In the genomic region with DNA sequence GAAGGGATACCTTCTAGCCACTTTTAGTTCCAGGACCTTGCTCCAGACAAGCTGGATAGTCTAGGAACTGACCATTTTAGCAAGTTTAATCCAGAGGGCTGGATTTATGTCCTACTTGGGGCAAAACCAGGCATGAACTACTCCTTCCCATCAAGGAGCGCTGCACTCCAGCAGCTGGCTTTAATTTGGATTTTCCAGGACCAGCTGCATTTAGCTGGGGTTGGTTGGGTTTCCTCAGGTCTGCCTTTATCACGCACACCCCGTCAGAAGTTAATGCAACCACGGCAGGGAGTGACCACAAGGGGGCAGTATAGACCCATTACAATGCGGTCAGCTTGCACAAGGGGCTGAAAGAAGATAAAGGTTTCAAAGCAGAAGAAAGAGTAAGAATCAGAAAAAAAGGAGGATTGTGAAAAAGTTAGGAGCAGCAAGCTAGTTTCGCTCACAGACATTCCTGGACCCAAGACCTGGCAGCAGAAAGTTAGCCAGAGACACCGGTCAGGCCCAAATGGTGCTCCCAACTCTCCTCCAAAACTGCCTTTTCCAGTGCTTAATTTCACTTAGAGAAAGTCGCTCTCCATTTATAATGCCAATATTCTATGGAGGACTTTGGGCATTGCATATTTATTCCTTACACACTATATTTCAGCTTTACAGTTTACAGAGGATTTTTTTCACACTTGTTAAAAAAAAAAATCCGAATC, we compare ENCODE assay signal across 8 cellular contexts. TPM values are rescaled to one million over a fixed set of nuclear protein-coding genes. Genes with fewer than 3 reads are reported as not detected.
DNase-seq lines count a peak whose midpoint lies in the region; ATAC-seq and TF ChIP-seq lines count a peak whose summit lies in the region.

No MANE protein-coding gene starts in this region.

- H3K9me3 ChIP-seq in HUES48 (ENCODE audit: control insufficient read depth, insufficient read depth, low read length) (no peaks in the 10 kb centered on the region), NT2/D1 (ENCODE audit: insufficient read depth, low read length) (no peaks in the 10 kb centered on the region)

- peaks cover 4% of the 10 kb centered on the region for H3K4me1 Mint-ChIP-seq in endothelial cell (ENCODE audit: unreplicated experiment)

- ATAC-seq in GM18505 (IDR thresholded peaks at IDR 0.05; ENCODE audit: unreplicated experiment) = no peak

- TF ChIP-seq POLR2A in GM18505 (IDR thresholded peaks at IDR 0.05; ENCODE audit: borderline replicate concordance, extremely low read depth, insufficient read depth, insufficient read length) = no peak

- no peak overlapping the region for H3K4me3 ChIP-seq in HUES48 (ENCODE audit: low read depth, low read length)
- H3K4me3 ChIP-seq in NT2/D1 (ENCODE audit: insufficient read length, low read depth) = no peak overlapping the region

- peak; percentile 83 for DNase-seq in DMS53 (lab: John Stamatoyannopoulos, UW)
- peak; percentile 83 for DNase-seq in NT2/D1 (ENCODE audit: low read depth, low spot score)
- DNase-seq in activated CD8-positive, alpha-beta memory T cell treated with anti-CD3 and anti-CD28 coated beads for 4 hours (ENCODE audit: low read depth in 2 of 2) = peak; percentile 65 to 76
- peak; percentile 86 for DNase-seq in endothelial cell (ENCODE audit: low spot score)
- DNase-seq in mucosa of gallbladder (ENCODE audit: low spot score) = peak; percentile 88
- DNase-seq in stimulated activated CD8-positive, alpha-beta memory T cell treated with anti-CD3 and anti-CD28 coated beads, Interleukin-4, amount 100 ng/mL, for 24 hours (ENCODE audit: low read depth) = peak; percentile 74

- H3K9ac ChIP-seq in HUES48 (ENCODE audit: low read depth, low read length) (no peak overlapping the region), NT2/D1 (ENCODE audit: insufficient read length, low read depth) (no peak overlapping the region)

- TF ChIP-seq CTCF in endothelial cell (IDR thresholded peaks at IDR 0.05; ENCODE audit: unreplicated experiment) = peak; percentile 96

- no peak overlapping the region for H3K27ac Mint-ChIP-seq in endothelial cell (ENCODE audit: unreplicated experiment)

- H3K9me3 Mint-ChIP-seq in endothelial cell (ENCODE audit: unreplicated experiment) = no peaks in the 10 kb centered on the region

- no peaks in the 10 kb centered on the region for H3K27me3 Mint-ChIP-seq in endothelial cell (ENCODE audit: unreplicated experiment)

- H3K27ac ChIP-seq in HUES48 (ENCODE audit: low read depth, low read length) = peak overlapping the region; percentile 16

- H3K4me3 Mint-ChIP-seq in endothelial cell (ENCODE audit: unreplicated experiment) = no peak overlapping the region

- H3K4me1 ChIP-seq in HUES48 (ENCODE audit: control insufficient read depth, insufficient read depth, low read length) (peaks cover 11% of the 10 kb centered on the region; the same call in 1 of the 2 replicates), NT2/D1 (ENCODE audit: insufficient read depth, insufficient read length) (no peaks in the 10 kb centered on the region)

- no peaks in the 10 kb centered on the region for H3K36me3 Mint-ChIP-seq in endothelial cell (ENCODE audit: low read depth, unreplicated experiment)

- H3K27me3 ChIP-seq in HUES48 (ENCODE audit: control insufficient read depth, insufficient read depth, low read length) (no peaks in the 10 kb centered on the region), NT2/D1 (ENCODE audit: insufficient read depth, insufficient read length) (no peaks in the 10 kb centered on the region)

- H3K36me3 ChIP-seq in HUES48 (ENCODE audit: control insufficient read depth, insufficient read depth, low read length) = no peaks in the 10 kb centered on the region
- no peaks in the 10 kb centered on the region for H3K36me3 ChIP-seq in NT2/D1 (ENCODE audit: insufficient read depth, insufficient read length, low read length)

RNA-seq across cellular contexts. Expression of gene SLC4A1AP, which starts 40.1 kb away (rescaled TPM):
- 19.8 TPM for total RNA-seq in endothelial cell (ENCODE audit: unreplicated experiment)
- 17.4 TPM for total RNA-seq in mucosa of gallbladder

RNA-seq across cellular contexts. Expression of gene SUPT7L, which starts 40.4 kb away (rescaled TPM):
- 39.1 TPM for total RNA-seq in endothelial cell (ENCODE audit: unreplicated experiment)
- total RNA-seq in mucosa of gallbladder = 34.8 TPM
